Comparison of ENCODE assay signal across 1 cellular context in the genomic region with DNA sequence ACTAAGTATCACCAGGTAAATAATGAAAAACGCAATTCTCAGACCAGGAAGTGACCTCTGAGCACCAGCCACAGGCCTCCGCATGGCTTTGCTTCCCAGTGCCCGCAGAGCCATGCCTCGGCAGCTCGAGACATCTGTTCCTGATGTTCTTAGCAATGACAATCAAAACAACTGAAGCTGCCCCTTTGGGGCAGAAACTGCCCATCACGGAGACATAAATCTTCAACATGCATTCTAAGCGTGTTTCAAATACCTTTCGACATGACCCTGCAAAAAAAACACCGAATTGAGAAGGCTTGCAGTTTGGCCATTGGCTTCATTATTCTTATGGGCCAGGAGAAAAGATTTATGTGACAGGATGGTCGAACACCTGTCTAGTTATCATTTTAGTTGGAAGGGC.
TF ChIP-seq lines count a peak whose summit lies in the region.

No MANE protein-coding gene starts in this region.

TF ChIP-seq in GM12878, 131 proteins besides CTCF, POLR2A, EP300 and RAD21:
- TF ChIP-seq, protein P1, sequence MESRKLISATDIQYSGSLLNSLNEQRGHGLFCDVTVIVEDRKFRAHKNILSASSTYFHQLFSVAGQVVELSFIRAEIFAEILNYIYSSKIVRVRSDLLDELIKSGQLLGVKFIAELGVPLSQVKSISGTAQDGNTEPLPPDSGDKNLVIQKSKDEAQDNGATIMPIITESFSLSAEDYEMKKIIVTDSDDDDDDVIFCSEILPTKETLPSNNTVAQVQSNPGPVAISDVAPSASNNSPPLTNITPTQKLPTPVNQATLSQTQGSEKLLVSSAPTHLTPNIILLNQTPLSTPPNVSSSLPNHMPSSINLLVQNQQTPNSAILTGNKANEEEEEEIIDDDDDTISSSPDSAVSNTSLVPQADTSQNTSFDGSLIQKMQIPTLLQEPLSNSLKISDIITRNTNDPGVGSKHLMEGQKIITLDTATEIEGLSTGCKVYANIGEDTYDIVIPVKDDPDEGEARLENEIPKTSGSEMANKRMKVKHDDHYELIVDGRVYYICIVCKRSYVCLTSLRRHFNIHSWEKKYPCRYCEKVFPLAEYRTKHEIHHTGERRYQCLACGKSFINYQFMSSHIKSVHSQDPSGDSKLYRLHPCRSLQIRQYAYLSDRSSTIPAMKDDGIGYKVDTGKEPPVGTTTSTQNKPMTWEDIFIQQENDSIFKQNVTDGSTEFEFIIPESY (IDR thresholded peaks at IDR 0.05): no peak
- no peak for TF ChIP-seq MXI1 (IDR thresholded peaks at IDR 0.05; ENCODE audit: low read depth, low read length)
- no peak for TF ChIP-seq FOXK2 (IDR thresholded peaks at IDR 0.05)
